8 cellular contexts compared by ENCODE assay signal in genomic region chr10:11875499-11876281, GRCh38. TPM values are rescaled to one million over a fixed set of nuclear protein-coding genes. Genes with fewer than 3 reads are reported as not detected.
DNase-seq lines count a peak whose midpoint lies in the region; ATAC-seq and TF ChIP-seq lines count a peak whose summit lies in the region.

No MANE protein-coding gene starts in this region.

- DNase-seq in HuH-7 (ENCODE audit: low spot score) (peak; percentile 99), dedifferentiated amniotic fluid mesenchymal stem cell (ENCODE audit: extremely low spot score) (peak; percentile 74), lower leg skin (ENCODE audit: low spot score in 2 of 2) (peak; percentile 89 to 95), DMS153 treated with DMSO at 0.1 percent for 48 hours (lab: John Stamatoyannopoulos, UW; ENCODE audit: unreplicated experiment) (no peak)
- no peak for DNase-seq in activated CD8-positive, alpha-beta memory T cell treated with anti-CD3 and anti-CD28 coated beads, Interleukin-2, amount 50 U/mL, for 48 hours

- ATAC-seq in HG02763 (IDR thresholded peaks at IDR 0.05; ENCODE audit: unreplicated experiment), result no peak
- no peak for ATAC-seq in GM21515 (IDR thresholded peaks at IDR 0.05; ENCODE audit: unreplicated experiment)

- no peak for TF ChIP-seq CTCF in lower leg skin (IDR thresholded peaks at IDR 0.05)

- peak overlapping the region; percentile 63 for H3K27ac ChIP-seq in urinary bladder (ENCODE audit: low read depth)

- no peaks in the 10 kb centered on the region for H3K4me1 ChIP-seq in urinary bladder (ENCODE audit: insufficient read depth)

- intact Hi-C loops in lower leg skin (cut with DNase I; ENCODE audit: low total_unique reads), result no loop called here

- 43 to 50% methylated on average over 14 to 17 of the region's 17 CpGs for WGBS in lower leg skin, 2 donors
- 57% methylated on average over 17 of the region's 17 CpGs for WGBS in urinary bladder

- H3K4me3 ChIP-seq in lower leg skin (ENCODE audit: low read depth, poor library complexity, severe bottlenecking) (no peak overlapping the region), urinary bladder (ENCODE audit: low read depth, low read length) (no peak overlapping the region)

- no peak for TF ChIP-seq POLR2A in lower leg skin (IDR thresholded peaks at IDR 0.05)

- no peaks in the 10 kb centered on the region for H3K36me3 ChIP-seq in urinary bladder (ENCODE audit: insufficient read depth)

RNA-seq across cellular contexts. Expression of gene PROSER2, which starts 52.5 kb away (rescaled TPM):
- 10 to 100 TPM in 2 of 4 donors, 1 to 10 TPM in 2; 5.6 to 14.7 (median 9.1) TPM for total RNA-seq in lower leg skin
- total RNA-seq in urinary bladder, result 3.2 TPM
- 6.6 TPM for polyA plus RNA-seq in urinary bladder

Comparison
In these comparisons a context has a peak if more than half of its experiments do, and no peak if none do; other contexts are left out.
1. DNase-seq: peak in HuH-7 (single experiment), dedifferentiated amniotic fluid mesenchymal stem cell (single experiment) and lower leg skin (2 of 2); none in DMS153 treated with DMSO at 0.1 percent for 48 hours (single experiment) and activated CD8-positive, alpha-beta memory T cell treated with anti-CD3 and anti-CD28 coated beads, Interleukin-2, amount 50 U/mL, for 48 hours (single experiment).